Comparison of ENCODE assay signal across 20 cellular contexts in the genomic region with DNA sequence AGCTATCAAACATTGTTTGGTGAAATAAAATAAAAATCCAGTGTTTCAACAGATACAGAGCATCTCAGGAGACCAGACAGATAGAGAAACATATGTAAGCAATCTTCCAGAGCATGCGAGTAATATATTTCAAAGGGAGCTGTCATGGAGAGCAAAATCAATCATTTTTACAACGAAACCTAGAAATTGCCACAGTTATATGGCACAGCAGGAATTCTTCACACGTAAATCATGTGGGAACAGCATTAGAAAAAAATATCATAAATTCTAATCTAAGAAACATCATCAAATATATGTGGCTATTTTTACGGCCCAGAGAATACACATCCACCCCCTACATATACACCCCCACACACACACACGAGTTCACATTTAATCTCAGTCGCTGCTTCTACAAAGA.
"Had no signal": no experiment of that assay in that cellular context is flagged by ENCODE, and none has a peak within 500 bp of the region (broad histone marks: within the 10 kb centered on the region; RNA-seq: fewer than 3 reads in every experiment).

No MANE protein-coding gene starts in this region.

- H3K9ac ChIP-seq: neural progenitor cell had no signal

- H3K36me3 ChIP-seq: gastrocnemius medialis, heart right ventricle, neural progenitor cell, ovary, suprapubic skin, thyroid gland had no signal

- H3K4me1 ChIP-seq: gastrocnemius medialis, heart right ventricle, neural progenitor cell, suprapubic skin, thyroid gland had no signal

- H3K27me3 ChIP-seq: dorsolateral prefrontal cortex, gastrocnemius medialis, heart right ventricle, neural progenitor cell, ovary, suprapubic skin, thyroid gland had no signal

- H3K4me2 ChIP-seq: neural progenitor cell, smooth muscle cell had no signal

- H3K27ac ChIP-seq: dorsolateral prefrontal cortex, gastrocnemius medialis, heart right ventricle, neural progenitor cell, ovary, suprapubic skin, thyroid gland had no signal

- H3K9me3 ChIP-seq: gastrocnemius medialis, heart right ventricle, mucosa of descending colon, ovary, suprapubic skin, thyroid gland had no signal

- DNase-seq: cortex of kidney; dorsolateral prefrontal cortex; effector CD8-positive, alpha-beta T cell; gastrocnemius medialis; heart right ventricle; hypothalamus; kidney glomerular epithelial cell; mammary epithelial cell; mucosa of descending colon; naive thymus-derived CD8-positive, alpha-beta T cell; nucleus accumbens; ovary; right cardiac atrium; stimulated activated CD4-positive, alpha-beta T cell treated with anti-CD3 and anti-CD28 coated beads, Interleukin-2, amount 100 ng/mL, for 48 hours; stimulated activated naive CD8-positive, alpha-beta T cell treated with anti-CD3 and anti-CD28 coated beads, Interleukin-15, Interleukin-2, amounts not matched to agents 100 U/mL and 50 U/mL, for 24 hours had no signal

- ATAC-seq: gastrocnemius medialis; left lobe of liver; mucosa of descending colon; naive thymus-derived CD8-positive, alpha-beta T cell; right cardiac atrium; stimulated activated naive CD8-positive, alpha-beta T cell treated with anti-CD3 and anti-CD28 coated beads, Interleukin-15, Interleukin-2, amounts not matched to agents 100 U/mL and 50 U/mL, for 24 hours had no signal

- H3K4me3 ChIP-seq: dorsolateral prefrontal cortex, gastrocnemius medialis, heart right ventricle, mucosa of descending colon, neural progenitor cell, ovary, smooth muscle cell, suprapubic skin, thyroid gland had no signal
